13 cellular contexts compared by ENCODE assay signal in genomic region chr5:86175224-86175623, GRCh38.
DNase-seq lines count a peak whose midpoint lies in the region; ATAC-seq, FAIRE-seq and TF ChIP-seq lines count a peak whose summit lies in the region.
"Had no signal": no experiment of that assay in that cellular context is flagged by ENCODE, and none has a peak within 500 bp of the region (broad histone marks: within the 10 kb centered on the region; RNA-seq: fewer than 3 reads in every experiment).

No MANE protein-coding gene starts in this region.

- no peak for TF ChIP-seq CTCF in GM12865 (IDR thresholded peaks at IDR 0.05; ENCODE audit: insufficient read depth, low read depth, low read length, missing control alignments)
- no peak for TF ChIP-seq CTCF in kidney (IDR thresholded peaks at IDR 0.05; ENCODE audit: borderline replicate concordance, extremely low read depth, insufficient read depth)

- ATAC-seq in GM19397 (IDR thresholded peaks at IDR 0.05; ENCODE audit: unreplicated experiment) (peak; percentile 86), HG02970 (IDR thresholded peaks at IDR 0.05; ENCODE audit: low FRiP score, unreplicated experiment) (peak; percentile 92)

- FAIRE-seq in kidney (lab: Jason Lieb, UNC): no peak
- FAIRE-seq: GM12892 had no signal

- no peaks in the 10 kb centered on the region for H3K4me1 ChIP-seq in kidney (ENCODE audit: control insufficient read depth in 1 of 2, insufficient read depth in 1 of 2, low read depth in 1 of 2, low read length in 2 of 2)
- H3K4me1 ChIP-seq: thyroid gland had no signal

- intact Hi-C loops in kidney (cut with DNase I): no loop called here

- no peaks in the 10 kb centered on the region for H3K9me3 ChIP-seq in kidney (ENCODE audit: control insufficient read depth in 1 of 2, low read length in 2 of 2)
- H3K9me3 ChIP-seq: thyroid gland had no signal

- DNase-seq in GM12865 (ENCODE audit: low read depth) (peak; percentile 65), NCI-H2029 (lab: John Stamatoyannopoulos, UW) (peak; percentile 25), pons (ENCODE audit: low spot score) (no peak), kidney (no peak), AML-193 (lab: John Stamatoyannopoulos, UW) (no peak)
- no peak for DNase-seq in stimulated activated CD4-positive, alpha-beta T cell treated with anti-CD3 and anti-CD28 coated beads, Interleukin-4, amount 100 ng/mL, for 1 hour
- DNase-seq: naive B cell; NCI-H748 treated with DMSO at 0.1 percent for 48 hours; stimulated activated CD4-positive, alpha-beta T cell treated with anti-CD3 and anti-CD28 coated beads, Interleukin-2, amount 100 ng/mL, for 24 hours; thyroid gland had no signal

- H3K27ac ChIP-seq in kidney (ENCODE audit: low read depth in 2 of 2, low read length in 2 of 2): no peak overlapping the region
- H3K27ac ChIP-seq: thyroid gland had no signal

- H3K36me3 ChIP-seq in kidney (ENCODE audit: control insufficient read depth in 1 of 2, insufficient read depth in 2 of 2, low read length in 2 of 2): no peaks in the 10 kb centered on the region
- H3K36me3 ChIP-seq: thyroid gland had no signal

- H3K9ac ChIP-seq in kidney (ENCODE audit: low read length in 2 of 2): no peak overlapping the region

- no peak overlapping the region for H3K4me3 ChIP-seq in GM12865 (ENCODE audit: low read depth, low read length)
- H3K4me3 ChIP-seq in kidney (ENCODE audit: low read length in 2 of 2): no peak overlapping the region
- H3K4me3 ChIP-seq: thyroid gland had no signal

Comparison
In these comparisons a context has a peak if more than half of its experiments do, and no peak if none do; other contexts are left out.
1. DNase-seq: peak in GM12865 (single experiment) and NCI-H2029 (single experiment); none in pons (single experiment), kidney (single experiment), AML-193 (0 of 2) and stimulated activated CD4-positive, alpha-beta T cell treated with anti-CD3 and anti-CD28 coated beads, Interleukin-4, amount 100 ng/mL, for 1 hour (single experiment).